2 cellular contexts compared by ENCODE assay signal in the genomic region with DNA sequence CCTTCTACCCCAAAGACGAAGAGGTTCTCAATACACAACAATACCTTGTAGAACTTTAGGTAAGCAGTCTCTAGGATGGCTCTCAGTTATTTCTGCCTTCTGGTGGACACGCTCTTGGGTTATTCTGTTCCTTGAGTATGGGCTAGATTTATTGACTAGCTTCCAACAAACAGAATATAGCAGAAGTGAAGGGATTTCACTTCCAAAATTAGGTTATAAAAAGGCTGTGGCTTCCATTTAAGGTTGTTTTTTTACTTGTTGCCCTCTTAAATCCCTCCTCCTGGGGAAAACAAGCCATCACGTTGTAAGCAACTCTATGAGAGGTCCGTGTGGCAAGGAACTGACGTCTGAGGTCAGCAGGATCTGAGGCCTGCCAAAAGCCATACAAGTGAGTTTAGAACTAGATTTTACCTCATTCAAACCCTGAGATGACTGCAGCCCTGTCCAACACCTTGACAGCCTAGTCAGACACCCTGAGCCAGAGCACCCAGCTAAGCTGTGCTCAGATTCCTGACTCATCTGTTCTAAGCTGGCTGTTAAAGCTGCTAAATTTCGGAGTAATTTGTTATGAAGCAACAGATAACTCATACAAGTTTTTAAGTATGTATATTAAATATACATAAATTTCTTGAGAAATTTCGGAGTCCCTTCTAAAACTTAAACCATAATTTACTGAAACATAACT.
A peak's percentile ranks its signal among the peaks of the same experiment; 100 is the strongest.
TF ChIP-seq lines count a peak whose summit lies in the region.

No MANE protein-coding gene starts in this region.

TF ChIP-seq in HEK293, 187 proteins besides CTCF, POLR2A, EP300 and RAD21:
- no peak for TF ChIP-seq ZNF843 (tag by site-specific recombination; IDR thresholded peaks at IDR 0.05)
- TF ChIP-seq, protein P1, sequence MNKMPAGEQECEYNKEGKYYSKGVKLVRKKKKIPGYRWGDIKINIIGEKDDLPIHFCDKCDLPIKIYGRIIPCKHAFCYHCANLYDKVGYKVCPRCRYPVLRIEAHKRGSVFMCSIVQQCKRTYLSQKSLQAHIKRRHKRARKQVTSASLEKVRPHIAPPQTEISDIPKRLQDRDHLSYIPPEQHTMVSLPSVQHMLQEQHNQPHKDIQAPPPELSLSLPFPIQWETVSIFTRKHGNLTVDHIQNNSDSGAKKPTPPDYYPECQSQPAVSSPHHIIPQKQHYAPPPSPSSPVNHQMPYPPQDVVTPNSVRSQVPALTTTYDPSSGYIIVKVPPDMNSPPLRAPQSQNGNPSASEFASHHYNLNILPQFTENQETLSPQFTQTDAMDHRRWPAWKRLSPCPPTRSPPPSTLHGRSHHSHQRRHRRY (tag by site-specific recombination; IDR thresholded peaks at IDR 0.05), result no peak
- TF ChIP-seq ZNF350 (tag by site-specific recombination; IDR thresholded peaks at IDR 0.05), result peak; percentile 94
- no peak for TF ChIP-seq MEIS1 (CRISPR knock-in tag; IDR thresholded peaks at IDR 0.05; ENCODE audit: borderline replicate concordance)
- no peak for TF ChIP-seq ZBTB1 (tag by site-specific recombination; IDR thresholded peaks at IDR 0.05)
- no peak for TF ChIP-seq ZNF501 (tag by site-specific recombination; IDR thresholded peaks at IDR 0.05)
- no peak for TF ChIP-seq ZNF707 (tag by site-specific recombination; IDR thresholded peaks at IDR 0.05)
- TF ChIP-seq ZNF354C (tag by site-specific recombination; IDR thresholded peaks at IDR 0.05; ENCODE audit: borderline replicate concordance, low read depth), result no peak

TF ChIP-seq in H1, 55 proteins besides CTCF, POLR2A, EP300 and RAD21:
- TF ChIP-seq, protein P2, sequence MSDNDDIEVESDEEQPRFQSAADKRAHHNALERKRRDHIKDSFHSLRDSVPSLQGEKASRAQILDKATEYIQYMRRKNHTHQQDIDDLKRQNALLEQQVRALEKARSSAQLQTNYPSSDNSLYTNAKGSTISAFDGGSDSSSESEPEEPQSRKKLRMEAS (IDR thresholded peaks at IDR 0.05), result no peak
- TF ChIP-seq HDAC6 (IDR thresholded peaks at IDR 0.05; ENCODE audit: low read depth, low read length) (no peak), CHD1 (IDR thresholded peaks at IDR 0.05; ENCODE audit: low read depth, low read length) (no peak), TBP (IDR thresholded peaks at IDR 0.05; ENCODE audit: low read depth, low read length) (no peak), ASH2L (IDR thresholded peaks at IDR 0.05; ENCODE audit: low read length) (no peak), GABPA (IDR thresholded peaks at IDR 0.05; ENCODE audit: borderline replicate concordance, insufficient read depth, low read length) (no peak), SP1 (IDR thresholded peaks at IDR 0.05; ENCODE audit: low read depth, low read length) (no peak), CEBPB (IDR thresholded peaks at IDR 0.05; ENCODE audit: low read depth, low read length) (no peak), TCF12 (IDR thresholded peaks at IDR 0.05; ENCODE audit: low read depth, low read length) (no peak), RFX5 (IDR thresholded peaks at IDR 0.05; ENCODE audit: borderline replicate concordance, low read depth, low read length) (no peak), TEAD4 (IDR thresholded peaks at IDR 0.05; ENCODE audit: low read depth, low read length) (no peak)
TF ChIP-seq in H1: peak in this region for 0.
